In genomic region chr21:40616377-40616704, GRCh38 we compare ENCODE assay signal across 24 cellular contexts.
"Had no signal": no experiment of that assay in that cellular context is flagged by ENCODE, and none has a peak within 500 bp of the region (broad histone marks: within the 10 kb centered on the region; RNA-seq: fewer than 3 reads in every experiment).

No MANE protein-coding gene starts in this region.

- H3K9me3 ChIP-seq: ascending aorta, body of pancreas, MG63, SJCRH30 had no signal

- H3K27ac Mint-ChIP-seq: activated CD8-positive, alpha-beta T cell treated with anti-CD3 and anti-CD28 coated beads for 36 hours; activated naive CD4-positive, alpha-beta T cell treated with anti-CD3 and anti-CD28 coated beads, Interleukin-2, amount 50 U/mL, for 24 hours; activated T-cell treated with anti-CD3 and anti-CD28 coated beads, Interleukin-2, amount 50 U/mL, for 72 hours; activated T-helper 2 cell treated with anti-CD3 and anti-CD28 coated beads, Interferon-gamma antibody, Interleukin-2, Interleukin-4, amounts not matched to agents 10 μg/mL and 5 μg/mL and 100 μg/mL, durations not matched to agents 14 hours and 24 hours and 36 hours had no signal

- H3K36me3 ChIP-seq: ascending aorta, MG63, SJCRH30 had no signal

- ATAC-seq: activated CD4-positive, CD25-positive, alpha-beta regulatory T cell treated with anti-CD3 and anti-CD28 coated beads, Interleukin-2, amount 50 U/mL, for 24 hours; activated CD8-positive, alpha-beta T cell treated with anti-CD3 and anti-CD28 coated beads for 36 hours; activated T-cell treated with anti-CD3 and anti-CD28 coated beads, Interleukin-2, amount 50 U/mL, for 72 hours; body of pancreas; Panc1; Right ventricle myocardium inferior had no signal

- H3K27me3 ChIP-seq: ascending aorta, body of pancreas, MG63, SJCRH30 had no signal

- H3K4me3 ChIP-seq: ascending aorta, body of pancreas, MG63, SJCRH30 had no signal

- H3K4me3 Mint-ChIP-seq: activated CD8-positive, alpha-beta T cell treated with anti-CD3 and anti-CD28 coated beads for 36 hours; activated naive CD4-positive, alpha-beta T cell treated with anti-CD3 and anti-CD28 coated beads, Interleukin-2, amount 50 U/mL, for 24 hours; activated T-cell treated with anti-CD3 and anti-CD28 coated beads, Interleukin-2, amount 50 U/mL, for 72 hours had no signal

- H3K4me1 ChIP-seq: ascending aorta, body of pancreas, SJCRH30 had no signal

- H3K36me3 Mint-ChIP-seq: activated naive CD4-positive, alpha-beta T cell treated with anti-CD3 and anti-CD28 coated beads, Interleukin-2, amount 50 U/mL, for 24 hours had no signal

- DNase-seq: activated CD4-positive, alpha-beta T cell treated with anti-CD3 and anti-CD28 coated beads for 4 hours; activated CD8-positive, alpha-beta memory T cell treated with anti-CD3 and anti-CD28 coated beads, Interleukin-2, amount 50 U/mL, for 4 hours; activated CD8-positive, alpha-beta T cell treated with anti-CD3 and anti-CD28 coated beads for 36 hours; activated T-cell treated with anti-CD3 and anti-CD28 coated beads, Interleukin-2, amount 50 U/mL, for 72 hours; amniotic stem cell; body of pancreas; central memory CD4-positive, alpha-beta T cell; MG63; NCI-H1105; NCI-H1694 treated with DMSO at 0.1 percent for 48 hours; NCI-H2029 treated with DMSO at 0.1 percent for 48 hours; NCI-H446; NCI-H524; OCI-M1; RPMI8226; SJCRH30; SK-N-SH; T-helper 1 cell had no signal

- H3K4me1 Mint-ChIP-seq: activated naive CD4-positive, alpha-beta T cell treated with anti-CD3 and anti-CD28 coated beads, Interleukin-2, amount 50 U/mL, for 24 hours had no signal

- H3K27me3 Mint-ChIP-seq: activated CD8-positive, alpha-beta T cell treated with anti-CD3 and anti-CD28 coated beads for 36 hours had no signal

- H3K9me3 Mint-ChIP-seq: activated naive CD4-positive, alpha-beta T cell treated with anti-CD3 and anti-CD28 coated beads, Interleukin-2, amount 50 U/mL, for 24 hours had no signal

- H3K27ac ChIP-seq: ascending aorta, body of pancreas, SJCRH30 had no signal
